10 cellular contexts compared by ENCODE assay signal in genomic region chr16:11627822-11628457, GRCh38. TPM values are rescaled to one million over a fixed set of nuclear protein-coding genes. Genes with fewer than 3 reads are reported as not detected.
DNase-seq lines count a peak whose midpoint lies in the region; ATAC-seq and TF ChIP-seq lines count a peak whose summit lies in the region.
"Had no signal": no experiment of that assay in that cellular context is flagged by ENCODE, and none has a peak within 500 bp of the region (broad histone marks: within the 10 kb centered on the region; RNA-seq: fewer than 3 reads in every experiment).

No MANE protein-coding gene starts in this region.

- H3K27ac ChIP-seq in GM23248 (peak overlapping the region; percentile 95), PC-9 (peak overlapping the region; percentile 98), smooth muscle cell (ENCODE audit: low read depth) (peak overlapping the region; percentile 78)

- H3K27me3 ChIP-seq in GM23248 (replicated peaks; ENCODE audit: insufficient read depth) (no peaks in the 10 kb centered on the region), PC-9 (ENCODE audit: insufficient read depth, low read depth) (no peaks in the 10 kb centered on the region), smooth muscle cell (ENCODE audit: low read depth) (no peaks in the 10 kb centered on the region)

- peak overlapping the region; percentile 77 for H3K9ac ChIP-seq in GM23248
- H3K9ac ChIP-seq in smooth muscle cell (ENCODE audit: low read depth), result peak overlapping the region; percentile 8

- H3F3A ChIP-seq in GM23248 (ENCODE audit: insufficient read depth), result peaks cover 22% of the 10 kb centered on the region
- peaks cover 25% of the 10 kb centered on the region for H3F3A ChIP-seq in PC-9 (ENCODE audit: insufficient read depth, low read depth)
- H3F3A ChIP-seq in smooth muscle cell (ENCODE audit: low read depth), result no peaks in the 10 kb centered on the region

- in situ Hi-C loops in GM23248 (cut with MboI), result no loop called here

- WGBS in GM23248 (ENCODE audit: low coverage in 1 of 2, low lambda C conversion rate in 2 of 2, missing lambda C conversion rate in 2 of 2), 2 experiments, result 2 to 4% methylated on average over 15 of the region's 15 CpGs
- 48% methylated on average over 15 of the region's 15 CpGs for WGBS in smooth muscle cell (ENCODE audit: low lambda C conversion rate)

- H3K4me2 ChIP-seq in GM23248 (ENCODE audit: unreplicated experiment) (peak overlapping the region; percentile 54), PC-9 (peak overlapping the region; percentile 53), smooth muscle cell (peak overlapping the region; percentile 2)

- no peaks in the 10 kb centered on the region for H3K79me2 ChIP-seq in GM23248 (ENCODE audit: insufficient read depth)
- H3K79me2 ChIP-seq in PC-9 (ENCODE audit: low read depth), result no peaks in the 10 kb centered on the region
- H3K79me2 ChIP-seq in smooth muscle cell (ENCODE audit: low read depth), result no peaks in the 10 kb centered on the region

- intact Hi-C loops in PC-9 (cut with micrococcal nuclease; ENCODE audit: unreplicated experiment), result loop anchor here (1.0 kb wide), 2 partner anchors 12 to 16 kb away; no protein-coding TSS in a partner anchor

- BruUV-seq in PC-9 (replicated peaks; lab: Mats Ljungman, UMichigan), result no TSS peak

- no peak for ATAC-seq in HG03378 (IDR thresholded peaks at IDR 0.05; ENCODE audit: unreplicated experiment)

- CTCF ChIA-PET in PC-9 (lab: Charles Lee), result interaction anchor here (0.7 to 0.9 kb wide), 2 partner anchors 13 to 269 kb away, joined by 3 read pairs; no protein-coding TSS in a partner anchor

- TF ChIP-seq CTCF in PC-9 (conservative IDR thresholded peaks at IDR 0.05), result no peak
- TF ChIP-seq CTCF in fibroblast of pulmonary artery (IDR thresholded peaks at IDR 0.05; ENCODE audit: low read length, missing control alignments), result no peak
- TF ChIP-seq CTCF in smooth muscle cell (IDR thresholded peaks at IDR 0.05; ENCODE audit: borderline replicate concordance, insufficient read depth, poor library complexity, severe bottlenecking), result no peak

- DNase-seq in GM23248 (peak; percentile 96), PC-9 (peak; percentile 93 to 99), fibroblast of pulmonary artery (ENCODE audit: low read depth) (peak; percentile 59), smooth muscle cell (lab: John Stamatoyannopoulos, UW; ENCODE audit: unreplicated experiment) (no peak), C1 segment of cervical spinal cord (lab: John Stamatoyannopoulos, UW) (no peak), nucleus accumbens (lab: John Stamatoyannopoulos, UW) (no peak), SIG-M5 treated with dmso at 0.1 percent for 504 hours (lab: John Stamatoyannopoulos, UW; ENCODE audit: unreplicated experiment) (no peak)
- DNase-seq: naive B cell, NCI-H510A had no signal

- H3K4me1 ChIP-seq in GM23248 (ENCODE audit: insufficient read depth), result peaks cover 56% of the 10 kb centered on the region
- peaks cover 49% of the 10 kb centered on the region for H3K4me1 ChIP-seq in PC-9 (replicated peaks; ENCODE audit: insufficient read depth)
- H3K4me1 ChIP-seq in smooth muscle cell (ENCODE audit: low read depth), result peaks cover 14% of the 10 kb centered on the region

- H2AFZ ChIP-seq in GM23248 (peak overlapping the region; percentile 36), PC-9 (no peak overlapping the region), smooth muscle cell (ENCODE audit: low read depth) (no peak overlapping the region)

- H3K9me3 ChIP-seq in GM23248 (ENCODE audit: low read depth) (no peaks in the 10 kb centered on the region), PC-9 (ENCODE audit: insufficient read depth, low read depth) (no peaks in the 10 kb centered on the region), smooth muscle cell (replicated peaks; ENCODE audit: low read depth) (no peaks in the 10 kb centered on the region)

- H4K20me1 ChIP-seq in GM23248 (ENCODE audit: insufficient read depth) (no peaks in the 10 kb centered on the region), PC-9 (ENCODE audit: insufficient read depth) (no peaks in the 10 kb centered on the region), smooth muscle cell (ENCODE audit: low read depth) (no peaks in the 10 kb centered on the region)

- H3K4me3 ChIP-seq in GM23248, result 0 out of 2 replicates have a peak overlapping the region, but pooled peaks have one; percentile 26
- H3K4me3 ChIP-seq in PC-9, result peak overlapping the region; percentile 26; the same call in 1 of the 2 replicates
- H3K4me3 ChIP-seq in fibroblast of pulmonary artery (replicated peaks; ENCODE audit: low read depth, low read length), result no peak overlapping the region
- H3K4me3 ChIP-seq in smooth muscle cell, result no peak overlapping the region

- POLR2A ChIA-PET in PC-9 (lab: Charles Lee; ENCODE audit: unreplicated experiment), result interaction anchor here (0.6 to 1.0 kb wide), 7 partner anchors 9 to 290 kb away, joined by 3 to 12 read pairs (median 5); no protein-coding TSS in a partner anchor

- H3K9me2 ChIP-seq in GM23248 (ENCODE audit: insufficient read depth), result no peaks in the 10 kb centered on the region
- H3K9me2 ChIP-seq in PC-9 (ENCODE audit: insufficient read depth), result no peaks in the 10 kb centered on the region

- H3K36me3 ChIP-seq in GM23248 (ENCODE audit: low read depth), result no peaks in the 10 kb centered on the region
- H3K36me3 ChIP-seq in PC-9 (ENCODE audit: low read depth), result no peaks in the 10 kb centered on the region
- H3K36me3 ChIP-seq in smooth muscle cell (ENCODE audit: low read depth), result no peaks in the 10 kb centered on the region

RNA-seq across cellular contexts. Expression of gene SNN, which starts 40.3 kb away (rescaled TPM):
- total RNA-seq in GM23248 (2014; rRNA removed; shearing (Covaris generic)), result 5.9 and 6.7 TPM in 2 replicates
- polyA plus RNA-seq in GM23248 (2016; fragmentation: Nextera tagmentation; extraction: Ambion mirVana) (5.3 and 5.4 TPM in 2 replicates), smooth muscle cell (10.1 and 10.9 TPM in 2 replicates)
- total RNA-seq in PC-9 (2021) (12.6 and 17.0 TPM in 2 replicates), smooth muscle cell (6.4 and 8.2 TPM in 2 replicates)

RNA-seq across cellular contexts. Expression of gene LITAF, which starts 41.2 kb away (rescaled TPM):
- 83.2 and 92.1 TPM in 2 replicates for total RNA-seq in GM23248 (2014; rRNA removed; shearing (Covaris generic))
- polyA plus RNA-seq in GM23248 (2016; fragmentation: Nextera tagmentation; extraction: Ambion mirVana) (150 and 159 TPM in 2 replicates), smooth muscle cell (72.6 and 98.0 TPM in 2 replicates)
- total RNA-seq in PC-9 (2021) (232 and 244 TPM in 2 replicates), smooth muscle cell (40.4 and 77.9 TPM in 2 replicates)

Comparison
In these comparisons a context has a peak if more than half of its experiments do, and no peak if none do; other contexts are left out.
1. DNase-seq: peak in GM23248 (single experiment), PC-9 (2 of 2) and fibroblast of pulmonary artery (single experiment); none in smooth muscle cell (single experiment), C1 segment of cervical spinal cord (0 of 14), nucleus accumbens (0 of 56) and SIG-M5 treated with dmso at 0.1 percent for 504 hours (single experiment).
2. H3K4me2 ChIP-seq: peak in every context shown above with its lines; median percentile 54 in GM23248; 53 in PC-9; 2 in smooth muscle cell.
3. H3K4me3 ChIP-seq: peak in GM23248 (single experiment) and PC-9 (single experiment); none in fibroblast of pulmonary artery (single experiment) and smooth muscle cell (single experiment).
4. Peak in every context shown above with its lines, with median percentiles within 50 percentile points of each other: H3K27ac ChIP-seq.